ENCODE assay signal across 9 cellular contexts in genomic region chr18:31102020-31102684, GRCh38. TPM values are rescaled to one million over a fixed set of nuclear protein-coding genes. Genes with fewer than 3 reads are reported as not detected.
DNase-seq lines count a peak whose midpoint lies in the region; ATAC-seq and TF ChIP-seq lines count a peak whose summit lies in the region.
"Had no signal": no experiment of that assay in that cellular context is flagged by ENCODE, and none has a peak within 500 bp of the region (broad histone marks: within the 10 kb centered on the region; RNA-seq: fewer than 3 reads in every experiment).

Gene DSC2, minus strand, starts transcription at chr18:31102421. Its CDS starts 450 bp downstream, at chr18:31101971.

- CTCF ChIA-PET in activated CD8-positive, alpha-beta T cell treated with anti-CD3 and anti-CD28 coated beads for 36 hours (lab: Charles Lee), result no interaction called here

- no peaks in the 10 kb centered on the region for H3K79me2 ChIP-seq in MM.1S (ENCODE audit: low read length)

- H4K20me1 ChIP-seq in MM.1S (ENCODE audit: insufficient read depth, low read length), result no peaks in the 10 kb centered on the region

- no peaks in the 10 kb centered on the region for H3K4me1 Mint-ChIP-seq in activated CD8-positive, alpha-beta T cell treated with anti-CD3 and anti-CD28 coated beads for 36 hours (ENCODE audit: low read depth)

- H3K27me3 ChIP-seq in MM.1S (replicated peaks; ENCODE audit: insufficient read depth, low read length), result no peaks in the 10 kb centered on the region
- H3K27me3 ChIP-seq in endocrine pancreas (ENCODE audit: control insufficient read depth, insufficient read depth, low read length), result no peaks in the 10 kb centered on the region
- H3K27me3 ChIP-seq in mucosa of rectum (ENCODE audit: control insufficient read depth in 2 of 2, insufficient read depth in 2 of 2, low read length in 2 of 2), result no peaks in the 10 kb centered on the region

- peaks cover 1% of the 10 kb centered on the region for H3K36me3 Mint-ChIP-seq in activated CD8-positive, alpha-beta T cell treated with anti-CD3 and anti-CD28 coated beads for 36 hours (ENCODE audit: low read depth)

- H2AFZ ChIP-seq in MM.1S (ENCODE audit: low read length), result 0 out of 2 replicates have a peak within 1 kb of the TSS, but pooled peaks have one; percentile 19

- H3K36me3 ChIP-seq in MM.1S (replicated peaks; ENCODE audit: insufficient read depth, low read length) (no peaks in the 10 kb centered on the region), endocrine pancreas (ENCODE audit: control insufficient read depth, insufficient read depth, low read length) (no peaks in the 10 kb centered on the region), mucosa of rectum (ENCODE audit: control insufficient read depth in 2 of 2, insufficient read depth in 2 of 2, low read length in 2 of 2) (no peaks in the 10 kb centered on the region)

- H3K4me1 ChIP-seq in MM.1S (ENCODE audit: low read length) (no peaks in the 10 kb centered on the region), endocrine pancreas (ENCODE audit: control insufficient read depth, insufficient read depth, low read length) (peaks cover 8% of the 10 kb centered on the region), mucosa of rectum (ENCODE audit: control insufficient read depth in 2 of 2, insufficient read depth in 2 of 2, low read length in 2 of 2) (peaks cover 3 to 24% of the 10 kb centered on the region in 2 donors)

- ATAC-seq in activated CD8-positive, alpha-beta T cell treated with anti-CD3 and anti-CD28 coated beads for 36 hours, result no peak

- H3K27ac ChIP-seq in MM.1S (ENCODE audit: low read length), result no peak within 1 kb of the TSS
- peak within 1 kb of the TSS; percentile 96 to 99 for H3K27ac ChIP-seq in mucosa of rectum (ENCODE audit: low read depth in 2 of 2, low read length in 2 of 2)

- H3K27me3 Mint-ChIP-seq in activated CD8-positive, alpha-beta T cell treated with anti-CD3 and anti-CD28 coated beads for 36 hours, result peaks cover 17% of the 10 kb centered on the region

- no peak within 1 kb of the TSS for H3K4me3 Mint-ChIP-seq in activated CD8-positive, alpha-beta T cell treated with anti-CD3 and anti-CD28 coated beads for 36 hours

- TF ChIP-seq CTCF in MM.1S (IDR thresholded peaks at IDR 0.05; ENCODE audit: low read length), result no peak
- TF ChIP-seq CTCF in activated CD8-positive, alpha-beta T cell treated with anti-CD3 and anti-CD28 coated beads for 36 hours (IDR thresholded peaks at IDR 0.05), result no peak

- H3K9ac ChIP-seq in MM.1S (ENCODE audit: low read length) (no peak within 1 kb of the TSS), endocrine pancreas (ENCODE audit: control insufficient read depth, insufficient read depth, low read length) (peak within 1 kb of the TSS; percentile 97), mucosa of rectum (ENCODE audit: low read depth in 1 of 2, low read length in 2 of 2) (peak within 1 kb of the TSS; percentile 75 to 99)

- H3K9me2 ChIP-seq in MM.1S (replicated peaks; ENCODE audit: insufficient read depth, low read length), result no peaks in the 10 kb centered on the region

- peak within 1 kb of the TSS; percentile 32; the same call in 1 of the 2 replicates for H3K4me2 ChIP-seq in MM.1S (ENCODE audit: low read depth, low read length)

- H3K4me3 ChIP-seq in MM.1S (ENCODE audit: low read length) (peak within 1 kb of the TSS; percentile 10; the same call in 1 of the 2 replicates), endocrine pancreas (ENCODE audit: control insufficient read depth, insufficient read depth, low read length) (peak within 1 kb of the TSS; percentile 45), mucosa of rectum (ENCODE audit: low read length in 2 of 2) (peak within 1 kb of the TSS; percentile 73 to 78)

- intact Hi-C loops in activated CD8-positive, alpha-beta T cell treated with anti-CD3 and anti-CD28 coated beads for 36 hours (cut with micrococcal nuclease), result no loop called here

- DNase-seq in 8988T (peak; percentile 43), MM.1S (no peak), dedifferentiated amniotic fluid mesenchymal stem cell (ENCODE audit: extremely low spot score) (no peak), HCEC 1CT (no peak), KG1 (lab: John Stamatoyannopoulos, UW) (no peak)
- DNase-seq in activated CD8-positive, alpha-beta T cell treated with anti-CD3 and anti-CD28 coated beads for 36 hours, result no peak
- DNase-seq: NCI-H1092 treated with DMSO at 0.1 percent for 48 hours had no signal

- POLR2A ChIA-PET in activated CD8-positive, alpha-beta T cell treated with anti-CD3 and anti-CD28 coated beads for 36 hours (lab: Charles Lee), result no interaction called here

- H3F3A ChIP-seq in MM.1S (ENCODE audit: insufficient read depth, low read length), result no peaks in the 10 kb centered on the region

- no peak within 1 kb of the TSS for H3K27ac Mint-ChIP-seq in activated CD8-positive, alpha-beta T cell treated with anti-CD3 and anti-CD28 coated beads for 36 hours

- H3K9me3 Mint-ChIP-seq in activated CD8-positive, alpha-beta T cell treated with anti-CD3 and anti-CD28 coated beads for 36 hours, result no peaks in the 10 kb centered on the region

- H3K9me3 ChIP-seq in MM.1S (replicated peaks; ENCODE audit: insufficient read depth, low read length) (no peaks in the 10 kb centered on the region), endocrine pancreas (ENCODE audit: control insufficient read depth, low read length) (no peaks in the 10 kb centered on the region), mucosa of rectum (ENCODE audit: control insufficient read depth in 2 of 2, low read length in 2 of 2) (no peaks in the 10 kb centered on the region)

RNA-seq across cellular contexts. Expression of gene DSC2, which starts in this region (rescaled TPM):
- not detected for total RNA-seq in activated CD8-positive, alpha-beta T cell treated with anti-CD3 and anti-CD28 coated beads for 36 hours

Comparison
In these comparisons a context has a peak if more than half of its experiments do, and no peak if none do; other contexts are left out.
1. H3K4me3 ChIP-seq: peak in every context shown above with its lines; median percentile 76 in mucosa of rectum; 45 in endocrine pancreas; 10 in MM.1S.